ENCODE assay signal across 16 cellular contexts in genomic region chr17:81435636-81436293, GRCh38. TPM values are rescaled to one million over a fixed set of nuclear protein-coding genes. Genes with fewer than 3 reads are reported as not detected.
DNase-seq lines count a peak whose midpoint lies in the region; ATAC-seq and TF ChIP-seq lines count a peak whose summit lies in the region.
"Had no signal": no experiment of that assay in that cellular context is flagged by ENCODE, and none has a peak within 500 bp of the region (broad histone marks: within the 10 kb centered on the region; RNA-seq: fewer than 3 reads in every experiment).

No MANE protein-coding gene starts in this region.

- peak overlapping the region; percentile 44 to 75 (median 47) for H3K27ac Mint-ChIP-seq in nephron
- H3K27ac Mint-ChIP-seq: stimulated activated naive B cell treated with anti-CD40 and anti-IgM and Interleukin-4, amounts not matched to agents 10 μg/mL and 1 μg/mL and 100 μg/mL, for 72 hours had no signal

- H3K27ac ChIP-seq in esophagus (ENCODE audit: low read depth in 2 of 2, low read length in 1 of 2) (peak overlapping the region; percentile 2 to 3), testis (peak overlapping the region; percentile 50 to 59)

- no peak for ATAC-seq in GM19397 (IDR thresholded peaks at IDR 0.05; ENCODE audit: unreplicated experiment)
- ATAC-seq: stimulated activated naive B cell treated with anti-CD40 and anti-IgM and Interleukin-4, amounts not matched to agents 10 μg/mL and 1 μg/mL and 100 μg/mL, for 72 hours had no signal

- no peak for DNase-seq in NT2/D1 (ENCODE audit: low read depth, low spot score)
- no peak for DNase-seq in testis
- DNase-seq in DMS114 treated with DMSO at 0.1 percent for 48 hours (lab: John Stamatoyannopoulos, UW; ENCODE audit: unreplicated experiment): no peak
- DNase-seq in HCEC 1CT: no peak
- no peak for DNase-seq in NCI-H146 (lab: John Stamatoyannopoulos, UW)
- DNase-seq: activated CD4-positive, alpha-beta T cell treated with anti-CD3 and anti-CD28 coated beads for 48 hours; activated naive CD4-positive, alpha-beta T cell treated with anti-CD3 and anti-CD28 coated beads, Interleukin-2, amount 50 U/mL, for 16 hours; effector memory CD4-positive, alpha-beta T cell; left lung; NCI-H1417; stimulated activated naive B cell treated with anti-CD40 and anti-IgM and Interleukin-4, amounts not matched to agents 10 μg/mL and 1 μg/mL and 100 μg/mL, for 72 hours had no signal

- no peaks in the 10 kb centered on the region for H3K9me3 Mint-ChIP-seq in nephron
- H3K9me3 Mint-ChIP-seq: neural crest cell; stimulated activated naive B cell treated with anti-CD40 and anti-IgM and Interleukin-4, amounts not matched to agents 10 μg/mL and 1 μg/mL and 100 μg/mL, for 72 hours had no signal

- 71 to 77% methylated on average over 10 of the region's 10 CpGs for WGBS in esophagus, 2 donors
- WGBS in testis, 2 donors: 74 to 80% methylated on average over 9 to 10 of the region's 10 CpGs

- no peaks in the 10 kb centered on the region for H3K27me3 Mint-ChIP-seq in nephron (ENCODE audit: low read depth)

- H3K9ac ChIP-seq in NT2/D1 (ENCODE audit: insufficient read length, low read depth): peak overlapping the region; percentile 42

- no peak for TF ChIP-seq POLR2A in testis (IDR thresholded peaks at IDR 0.05)

- H3K4me3 ChIP-seq in NT2/D1 (ENCODE audit: insufficient read length, low read depth) (no peak overlapping the region), esophagus (ENCODE audit: low read depth in 1 of 2, low read length in 2 of 2) (no peak overlapping the region), testis (no peak overlapping the region)
- H3K4me3 ChIP-seq: K562, left lung had no signal

- H3K27me3 ChIP-seq in NT2/D1 (ENCODE audit: insufficient read depth, insufficient read length) (no peaks in the 10 kb centered on the region), esophagus (ENCODE audit: control insufficient read depth in 1 of 2, insufficient read depth in 2 of 2, low read length in 2 of 2) (no peaks in the 10 kb centered on the region), testis (no peaks in the 10 kb centered on the region)
- H3K27me3 ChIP-seq: left lung had no signal

- TF ChIP-seq CTCF in nephron (IDR thresholded peaks at IDR 0.05; ENCODE audit: unreplicated experiment in 3 of 3): no peak
- TF ChIP-seq CTCF in testis (IDR thresholded peaks at IDR 0.05): no peak

- H3K9me3 ChIP-seq in NT2/D1 (ENCODE audit: insufficient read depth, low read length) (no peaks in the 10 kb centered on the region), esophagus (ENCODE audit: control insufficient read depth in 2 of 2, insufficient read depth in 1 of 2, low read depth in 1 of 2, low read length in 1 of 2) (no peaks in the 10 kb centered on the region), testis (no peaks in the 10 kb centered on the region)
- H3K9me3 ChIP-seq: left lung had no signal

- H3K4me1 ChIP-seq in NT2/D1 (ENCODE audit: insufficient read depth, insufficient read length): peaks cover 44% of the 10 kb centered on the region
- peaks cover 5 to 16% of the 10 kb centered on the region in 2 donors for H3K4me1 ChIP-seq in esophagus (ENCODE audit: control insufficient read depth in 2 of 2, insufficient read depth in 2 of 2, low read length in 1 of 2)
- peaks cover 10% of the 10 kb centered on the region for H3K4me1 ChIP-seq in testis

- H3K4me3 Mint-ChIP-seq in nephron: no peak overlapping the region
- H3K4me3 Mint-ChIP-seq: neural crest cell; stimulated activated naive B cell treated with anti-CD40 and anti-IgM and Interleukin-4, amounts not matched to agents 10 μg/mL and 1 μg/mL and 100 μg/mL, for 72 hours had no signal

- intact Hi-C loops in testis (cut with DNase I; ENCODE audit: low total_unique reads): no loop called here

- H3K36me3 Mint-ChIP-seq in nephron (ENCODE audit: low read depth): no peaks in the 10 kb centered on the region
- H3K36me3 Mint-ChIP-seq: stimulated activated naive B cell treated with anti-CD40 and anti-IgM and Interleukin-4, amounts not matched to agents 10 μg/mL and 1 μg/mL and 100 μg/mL, for 72 hours had no signal

- H3K36me3 ChIP-seq in NT2/D1 (ENCODE audit: insufficient read depth, insufficient read length, low read length) (no peaks in the 10 kb centered on the region), esophagus (ENCODE audit: control insufficient read depth in 2 of 2, insufficient read depth in 2 of 2, low read length in 1 of 2) (no peaks in the 10 kb centered on the region), testis (ENCODE audit: low read depth, missing control alignments) (no peaks in the 10 kb centered on the region)
- H3K36me3 ChIP-seq: left lung had no signal

- H3K4me1 Mint-ChIP-seq in nephron: peaks cover 11% of the 10 kb centered on the region

RNA-seq across cellular contexts. Expression of gene BAHCC1, which starts 40.5 kb away (rescaled TPM):
- polyA plus RNA-seq in esophagus: 1 to 10 TPM; 3.0 to 9.1 TPM
- total RNA-seq in testis: 10 to 100 TPM; 29.2 to 30.2 TPM
- polyA plus RNA-seq in testis (ENCODE audit: insufficient read depth, low read depth, low replicate concordance): 11.3 TPM
